Comparison of ENCODE assay signal across 27 cellular contexts in the genomic region with DNA sequence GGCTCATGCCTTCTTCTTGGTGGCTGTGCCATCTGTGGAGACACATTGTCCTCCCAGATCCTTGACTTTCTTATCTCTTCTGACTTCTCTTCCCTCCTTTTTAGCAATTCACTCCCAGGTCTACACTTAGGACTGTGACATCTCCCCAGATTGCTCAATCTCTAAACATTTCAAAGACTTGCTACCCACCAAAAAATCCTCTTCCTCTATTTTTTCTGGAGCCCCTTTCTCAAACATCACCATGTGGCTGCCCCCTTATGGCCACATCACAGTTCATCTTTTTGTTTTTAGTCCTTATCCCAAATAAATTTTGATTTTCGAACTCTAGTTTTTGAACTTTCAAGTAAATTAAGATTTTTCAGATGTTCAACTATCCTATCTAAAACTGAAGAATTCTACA.
DNase-seq lines count a peak whose midpoint lies in the region; ATAC-seq and TF ChIP-seq lines count a peak whose summit lies in the region.
"Had no signal": no experiment of that assay in that cellular context is flagged by ENCODE, and none has a peak within 500 bp of the region (broad histone marks: within the 10 kb centered on the region; RNA-seq: fewer than 3 reads in every experiment).

No MANE protein-coding gene starts in this region.

- H3K9me3 ChIP-seq in SK-N-SH (no peaks in the 10 kb centered on the region), adrenal gland (replicated peaks in 1 of 3) (no peaks in the 10 kb centered on the region)
- H3K9me3 ChIP-seq: ascending aorta, heart left ventricle, thoracic aorta had no signal

- 90% methylated on average over 1 of the region's 1 CpG for WGBS in SK-N-SH (ENCODE audit: low lambda C conversion rate)
- 96 to 98% (median 97%) methylated on average over 1 of the region's 1 CpG for WGBS in adrenal gland, 4 donors

- H2AFZ ChIP-seq in SK-N-SH (ENCODE audit: low read depth), result no peak overlapping the region

- H3K36me3 ChIP-seq in SK-N-SH (replicated peaks in 1 of 2; ENCODE audit: control insufficient read depth in 1 of 2, insufficient read depth in 2 of 2, low read length in 1 of 2) (no peaks in the 10 kb centered on the region), adrenal gland (replicated peaks in 1 of 2) (no peaks in the 10 kb centered on the region)
- H3K36me3 ChIP-seq: ascending aorta, heart left ventricle, thoracic aorta had no signal

- H3K79me2 ChIP-seq in SK-N-SH (ENCODE audit: insufficient read depth), result no peaks in the 10 kb centered on the region; the same call in 1 of the 2 replicates

- H3K9me2 ChIP-seq in SK-N-SH, result no peaks in the 10 kb centered on the region

- CTCF ChIA-PET in SK-N-SH (lab: Yijun Ruan, JAX), result no interaction called here

- H3K4me1 ChIP-seq in SK-N-SH (ENCODE audit: control insufficient read depth in 1 of 2, insufficient read depth in 2 of 2, low read depth in 1 of 2, low read length in 1 of 2) (peaks cover 0 to 12% of the 10 kb centered on the region in 2 experiments; a peak in 3 of 4 replicates), adrenal gland (replicated peaks in 1 of 2) (peaks cover 0 to 11% of the 10 kb centered on the region in 2 donors)
- H3K4me1 ChIP-seq: ascending aorta had no signal

- intact Hi-C loops in adrenal gland (cut with DNase I), result no loop called here

- TF ChIP-seq CTCF in SK-N-SH (IDR thresholded peaks at IDR 0.05) (peak; percentile 24; the same call in 1 of the 2 replicates), epithelial cell of proximal tubule (conservative IDR thresholded peaks at IDR 0.05; ENCODE audit: low read depth, low read length) (peak; percentile 36), retinal pigment epithelial cell (conservative IDR thresholded peaks at IDR 0.05; ENCODE audit: low read depth, low read length) (peak; percentile 16), adrenal gland (IDR thresholded peaks at IDR 0.05) (peak in 1 of 6 experiments; percentile 7)

- H3K9ac ChIP-seq in SK-N-SH, result no peak overlapping the region

- H3K4me2 ChIP-seq in SK-N-SH, result no peak overlapping the region

- no peak for ATAC-seq in SK-N-SH treated with all-trans-retinoic acid at 6 μM for 48 hours
- ATAC-seq: activated CD8-positive, alpha-beta memory T cell treated with anti-CD3 and anti-CD28 coated beads, Interleukin-2, amount 10 ng/mL, durations not matched to agents 7 days and 5 days; GM12878; heart left ventricle; sciatic nerve; WTC11 had no signal

- DNase-seq in SK-N-SH, result no peak
- DNase-seq in NOMO-1 (lab: John Stamatoyannopoulos, UW; ENCODE audit: unreplicated experiment in 2 of 2), result peak; percentile 33 to 42
- no peak for DNase-seq in epithelial cell of proximal tubule (ENCODE audit: low read depth)
- no peak for DNase-seq in retinal pigment epithelial cell (ENCODE audit: low read depth)
- DNase-seq in cerebellar cortex (ENCODE audit: low spot score), result no peak
- no peak for DNase-seq in activated CD4-positive, CD25-positive, alpha-beta regulatory T cell (lab: John Stamatoyannopoulos, UW)
- no peak for DNase-seq in adrenal gland
- DNase-seq: 8988T; activated CD8-positive, alpha-beta memory T cell treated with anti-CD3 and anti-CD28 coated beads, Interleukin-2, amount 10 ng/mL, durations not matched to agents 7 days and 5 days; activated effector memory CD4-positive, alpha-beta T cell treated with anti-CD3 and anti-CD28 coated beads, Interleukin-2, amount 50 U/mL, for 16 hours; COR-L47; erythroblast; H7; heart left ventricle; kidney glomerular epithelial cell; midbrain; NCI-H2029 treated with DMSO at 0.1 percent for 48 hours; NCI-H526 treated with DMSO at 0.1 percent for 48 hours; stimulated activated CD4-positive, alpha-beta T cell treated with anti-CD3 and anti-CD28 coated beads, Interleukin-2, amount 100 ng/mL, for 24 hours; T-helper 1 cell had no signal

- H3K27me3 ChIP-seq in SK-N-SH (ENCODE audit: insufficient read depth), result no peaks in the 10 kb centered on the region
- no peaks in the 10 kb centered on the region for H3K27me3 ChIP-seq in adrenal gland
- H3K27me3 ChIP-seq: ascending aorta, heart left ventricle had no signal

- POLR2A ChIA-PET in SK-N-SH (lab: Yijun Ruan, JAX), result no interaction called here

- peak; percentile 37; the same call in 1 of the 2 replicates for TF ChIP-seq RAD21 in SK-N-SH (IDR thresholded peaks at IDR 0.05; ENCODE audit: low read length)

- no peak for TF ChIP-seq POLR2A in adrenal gland (IDR thresholded peaks at IDR 0.05)

- no peaks in the 10 kb centered on the region for H4K20me1 ChIP-seq in SK-N-SH (ENCODE audit: insufficient read depth)

- H3K4me3 ChIP-seq in SK-N-SH (ENCODE audit: low read depth in 2 of 2, low read length in 1 of 2) (no peak overlapping the region), epithelial cell of proximal tubule (ENCODE audit: low read depth, low read length) (no peak overlapping the region), retinal pigment epithelial cell (ENCODE audit: low read length) (no peak overlapping the region), adrenal gland (no peak overlapping the region)
- H3K4me3 ChIP-seq: ascending aorta, GM12878, heart left ventricle, thoracic aorta had no signal

- H3F3A ChIP-seq in SK-N-SH (replicated peaks; ENCODE audit: insufficient read depth), result peaks cover 11% of the 10 kb centered on the region

- H3K27ac ChIP-seq in SK-N-SH (ENCODE audit: low read depth in 2 of 2, low read length in 1 of 2) (no peak overlapping the region), adrenal gland (no peak overlapping the region)
- H3K27ac ChIP-seq: ascending aorta, heart left ventricle, HL-60, thoracic aorta had no signal

- no peak for TF ChIP-seq EP300 in SK-N-SH (IDR thresholded peaks at IDR 0.05; ENCODE audit: borderline replicate concordance in 1 of 2, low read depth in 1 of 2, low read length in 1 of 2)

TF ChIP-seq in SK-N-SH, 30 proteins besides CTCF, POLR2A, EP300 and RAD21 (continues in another document):
- TF ChIP-seq NFIC (IDR thresholded peaks at IDR 0.05; ENCODE audit: borderline replicate concordance) (no peak), TEAD4 (IDR thresholded peaks at IDR 0.05; ENCODE audit: borderline replicate concordance, insufficient read depth) (no peak), ELF1 (IDR thresholded peaks at IDR 0.05) (no peak), SMC3 (IDR thresholded peaks at IDR 0.05; ENCODE audit: low read depth, low read length) (no peak), FOXM1 (IDR thresholded peaks at IDR 0.05; ENCODE audit: low read depth) (no peak), NRF1 (IDR thresholded peaks at IDR 0.05; ENCODE audit: low read depth, low read length) (no peak)
- TF ChIP-seq, protein P1, sequence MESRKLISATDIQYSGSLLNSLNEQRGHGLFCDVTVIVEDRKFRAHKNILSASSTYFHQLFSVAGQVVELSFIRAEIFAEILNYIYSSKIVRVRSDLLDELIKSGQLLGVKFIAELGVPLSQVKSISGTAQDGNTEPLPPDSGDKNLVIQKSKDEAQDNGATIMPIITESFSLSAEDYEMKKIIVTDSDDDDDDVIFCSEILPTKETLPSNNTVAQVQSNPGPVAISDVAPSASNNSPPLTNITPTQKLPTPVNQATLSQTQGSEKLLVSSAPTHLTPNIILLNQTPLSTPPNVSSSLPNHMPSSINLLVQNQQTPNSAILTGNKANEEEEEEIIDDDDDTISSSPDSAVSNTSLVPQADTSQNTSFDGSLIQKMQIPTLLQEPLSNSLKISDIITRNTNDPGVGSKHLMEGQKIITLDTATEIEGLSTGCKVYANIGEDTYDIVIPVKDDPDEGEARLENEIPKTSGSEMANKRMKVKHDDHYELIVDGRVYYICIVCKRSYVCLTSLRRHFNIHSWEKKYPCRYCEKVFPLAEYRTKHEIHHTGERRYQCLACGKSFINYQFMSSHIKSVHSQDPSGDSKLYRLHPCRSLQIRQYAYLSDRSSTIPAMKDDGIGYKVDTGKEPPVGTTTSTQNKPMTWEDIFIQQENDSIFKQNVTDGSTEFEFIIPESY (IDR thresholded peaks at IDR 0.05; ENCODE audit: borderline replicate concordance, low read depth), result no peak
- TF ChIP-seq, protein P2, sequence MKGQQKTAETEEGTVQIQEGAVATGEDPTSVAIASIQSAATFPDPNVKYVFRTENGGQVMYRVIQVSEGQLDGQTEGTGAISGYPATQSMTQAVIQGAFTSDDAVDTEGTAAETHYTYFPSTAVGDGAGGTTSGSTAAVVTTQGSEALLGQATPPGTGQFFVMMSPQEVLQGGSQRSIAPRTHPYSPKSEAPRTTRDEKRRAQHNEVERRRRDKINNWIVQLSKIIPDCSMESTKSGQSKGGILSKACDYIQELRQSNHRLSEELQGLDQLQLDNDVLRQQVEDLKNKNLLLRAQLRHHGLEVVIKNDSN (IDR thresholded peaks at IDR 0.05; ENCODE audit: borderline replicate concordance, low read depth), result no peak

TF ChIP-seq in SK-N-SH treated with all-trans-retinoic acid at 6 μM for 48 hours, 23 proteins besides CTCF, POLR2A, EP300 and RAD21:
- TF ChIP-seq, protein P3, sequence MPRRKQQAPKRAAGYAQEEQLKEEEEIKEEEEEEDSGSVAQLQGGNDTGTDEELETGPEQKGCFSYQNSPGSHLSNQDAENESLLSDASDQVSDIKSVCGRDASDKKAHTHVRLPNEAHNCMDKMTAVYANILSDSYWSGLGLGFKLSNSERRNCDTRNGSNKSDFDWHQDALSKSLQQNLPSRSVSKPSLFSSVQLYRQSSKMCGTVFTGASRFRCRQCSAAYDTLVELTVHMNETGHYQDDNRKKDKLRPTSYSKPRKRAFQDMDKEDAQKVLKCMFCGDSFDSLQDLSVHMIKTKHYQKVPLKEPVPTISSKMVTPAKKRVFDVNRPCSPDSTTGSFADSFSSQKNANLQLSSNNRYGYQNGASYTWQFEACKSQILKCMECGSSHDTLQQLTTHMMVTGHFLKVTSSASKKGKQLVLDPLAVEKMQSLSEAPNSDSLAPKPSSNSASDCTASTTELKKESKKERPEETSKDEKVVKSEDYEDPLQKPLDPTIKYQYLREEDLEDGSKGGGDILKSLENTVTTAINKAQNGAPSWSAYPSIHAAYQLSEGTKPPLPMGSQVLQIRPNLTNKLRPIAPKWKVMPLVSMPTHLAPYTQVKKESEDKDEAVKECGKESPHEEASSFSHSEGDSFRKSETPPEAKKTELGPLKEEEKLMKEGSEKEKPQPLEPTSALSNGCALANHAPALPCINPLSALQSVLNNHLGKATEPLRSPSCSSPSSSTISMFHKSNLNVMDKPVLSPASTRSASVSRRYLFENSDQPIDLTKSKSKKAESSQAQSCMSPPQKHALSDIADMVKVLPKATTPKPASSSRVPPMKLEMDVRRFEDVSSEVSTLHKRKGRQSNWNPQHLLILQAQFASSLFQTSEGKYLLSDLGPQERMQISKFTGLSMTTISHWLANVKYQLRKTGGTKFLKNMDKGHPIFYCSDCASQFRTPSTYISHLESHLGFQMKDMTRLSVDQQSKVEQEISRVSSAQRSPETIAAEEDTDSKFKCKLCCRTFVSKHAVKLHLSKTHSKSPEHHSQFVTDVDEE (CRISPR knock-in tag; IDR thresholded peaks at IDR 0.05), result no peak
- TF ChIP-seq GLIS3 (CRISPR knock-in tag; IDR thresholded peaks at IDR 0.05), result no peak
- TF ChIP-seq ARNTL (CRISPR knock-in tag; IDR thresholded peaks at IDR 0.05; ENCODE audit: borderline replicate concordance, low read depth), result no peak
TF ChIP-seq in SK-N-SH treated with all-trans-retinoic acid at 6 μM for 48 hours: peak in this region for 0.

Comparison
In these comparisons a context has a peak if more than half of its experiments do, and no peak if none do; other contexts are left out.
1. DNase-seq: peak in NOMO-1 (2 of 2); none in SK-N-SH (single experiment), epithelial cell of proximal tubule (single experiment), retinal pigment epithelial cell (single experiment), cerebellar cortex (single experiment), activated CD4-positive, CD25-positive, alpha-beta regulatory T cell (0 of 4) and adrenal gland (0 of 7).